ENCODE assay signal across 8 cellular contexts in the genomic region with DNA sequence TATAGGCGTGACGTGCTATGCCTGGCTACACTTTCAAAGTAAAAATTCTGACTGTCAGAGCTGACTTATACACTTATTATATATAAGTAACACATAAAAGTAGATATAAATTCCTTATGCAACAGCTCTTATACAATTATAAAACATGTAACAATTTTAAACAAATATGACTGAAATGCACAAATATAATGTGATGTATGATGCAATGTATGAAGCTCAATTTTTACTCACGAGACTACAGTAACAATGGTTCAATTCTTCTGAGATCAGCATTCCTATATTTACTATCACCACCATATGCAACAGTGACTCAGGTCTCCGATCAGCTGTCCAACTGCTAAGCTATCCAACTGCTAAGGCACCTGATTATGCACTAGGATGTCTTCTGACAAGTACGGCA.
"Had no signal": no experiment of that assay in that cellular context is flagged by ENCODE, and none has a peak within 500 bp of the region (broad histone marks: within the 10 kb centered on the region; RNA-seq: fewer than 3 reads in every experiment).

No MANE protein-coding gene starts in this region.

- H2AFZ ChIP-seq: GM23248 had no signal

- H3K4me3 Mint-ChIP-seq: HFFc6 had no signal

- H3K27ac ChIP-seq: GM23248 had no signal

- H3K9me3 Mint-ChIP-seq: HFFc6 had no signal

- H3K4me1 ChIP-seq: HAP-1 had no signal

- H3K9ac ChIP-seq: GM23248 had no signal

- H3K4me3 ChIP-seq: GM23248, HAP-1 had no signal

- H3K27ac Mint-ChIP-seq: HFFc6 had no signal

- H3K9me3 ChIP-seq: HAP-1 had no signal

- ATAC-seq: HCT116 had no signal

- FAIRE-seq: HTR-8/SVneo had no signal

- DNase-seq: GM23248, GOT3, H7, HFFc6, KBM-7 had no signal
